ENCODE assay signal across 9 cellular contexts in genomic region chrX:147476008-147476407, GRCh38.
DNase-seq lines count a peak whose midpoint lies in the region; ATAC-seq, FAIRE-seq and TF ChIP-seq lines count a peak whose summit lies in the region.
"Had no signal": no experiment of that assay in that cellular context is flagged by ENCODE, and none has a peak within 500 bp of the region (broad histone marks: within the 10 kb centered on the region; RNA-seq: fewer than 3 reads in every experiment).

No MANE protein-coding gene starts in this region.

- no peak overlapping the region for H3K4me2 ChIP-seq in MM.1S (ENCODE audit: low read depth, low read length)

- no peak for FAIRE-seq in RCC 7860 (lab: Jason Lieb, UNC)

- peak; percentile 1 for DNase-seq in activated naive CD8-positive, alpha-beta T cell treated with anti-CD3 and anti-CD28 coated beads for 36 hours
- DNase-seq in activated naive CD8-positive, alpha-beta T cell treated with anti-CD3 and anti-CD28 coated beads, Interleukin-2, amount 50 U/mL, for 24 hours, result no peak
- DNase-seq in MM.1S (peak; percentile 22), cerebellar cortex (ENCODE audit: low spot score) (peak; percentile 1), type B pancreatic cell (ENCODE audit: extremely low spot score, unreplicated experiment) (no peak), NCI-H69 (lab: John Stamatoyannopoulos, UW) (no peak), RCC 7860 (ENCODE audit: low spot score) (no peak), posterior vena cava (ENCODE audit: low spot score) (no peak)

- no peaks in the 10 kb centered on the region for H3K9me3 ChIP-seq in MM.1S (replicated peaks; ENCODE audit: insufficient read depth, low read length)
- H3K9me3 ChIP-seq: neutrophil had no signal

- no peak overlapping the region for H3K27ac ChIP-seq in MM.1S (ENCODE audit: low read length)
- H3K27ac ChIP-seq: neutrophil had no signal

- no peak overlapping the region for H3K4me3 Mint-ChIP-seq in activated naive CD8-positive, alpha-beta T cell treated with anti-CD3 and anti-CD28 coated beads for 36 hours
- H3K4me3 Mint-ChIP-seq in activated naive CD8-positive, alpha-beta T cell treated with anti-CD3 and anti-CD28 coated beads, Interleukin-2, amount 50 U/mL, for 24 hours, result no peak overlapping the region
- H3K4me3 Mint-ChIP-seq in type B pancreatic cell, result no peak overlapping the region

- no peaks in the 10 kb centered on the region for H3K4me1 ChIP-seq in MM.1S (ENCODE audit: low read length)

- TF ChIP-seq CTCF in MM.1S (IDR thresholded peaks at IDR 0.05; ENCODE audit: low read length) (peak; percentile 36), type B pancreatic cell (conservative IDR thresholded peaks at IDR 0.05) (peak; percentile 55)

- no peak overlapping the region for H2AFZ ChIP-seq in MM.1S (ENCODE audit: low read length)

- no peak for ATAC-seq in activated naive CD8-positive, alpha-beta T cell treated with anti-CD3 and anti-CD28 coated beads, Interleukin-2, amount 50 U/mL, for 24 hours

- H3K27me3 ChIP-seq in MM.1S (replicated peaks; ENCODE audit: insufficient read depth, low read length), result no peaks in the 10 kb centered on the region
- H3K27me3 ChIP-seq: neutrophil had no signal

- H3F3A ChIP-seq in MM.1S (ENCODE audit: insufficient read depth, low read length), result no peaks in the 10 kb centered on the region

- H3K79me2 ChIP-seq in MM.1S (ENCODE audit: low read length), result no peaks in the 10 kb centered on the region

- intact Hi-C loops in posterior vena cava (cut with DNase I), result no loop called here

- H3K4me3 ChIP-seq in MM.1S (ENCODE audit: low read length), result no peak overlapping the region

- no peaks in the 10 kb centered on the region for H3K9me3 Mint-ChIP-seq in activated naive CD8-positive, alpha-beta T cell treated with anti-CD3 and anti-CD28 coated beads for 36 hours
- no peaks in the 10 kb centered on the region for H3K9me3 Mint-ChIP-seq in activated naive CD8-positive, alpha-beta T cell treated with anti-CD3 and anti-CD28 coated beads, Interleukin-2, amount 50 U/mL, for 24 hours
- H3K9me3 Mint-ChIP-seq in type B pancreatic cell, result no peaks in the 10 kb centered on the region

- no peak overlapping the region for H3K27ac Mint-ChIP-seq in activated naive CD8-positive, alpha-beta T cell treated with anti-CD3 and anti-CD28 coated beads for 36 hours
- H3K27ac Mint-ChIP-seq in activated naive CD8-positive, alpha-beta T cell treated with anti-CD3 and anti-CD28 coated beads, Interleukin-2, amount 50 U/mL, for 24 hours, result no peak overlapping the region
- no peak overlapping the region for H3K27ac Mint-ChIP-seq in type B pancreatic cell

- no peaks in the 10 kb centered on the region for H3K36me3 Mint-ChIP-seq in activated naive CD8-positive, alpha-beta T cell treated with anti-CD3 and anti-CD28 coated beads for 36 hours
- no peaks in the 10 kb centered on the region for H3K36me3 Mint-ChIP-seq in activated naive CD8-positive, alpha-beta T cell treated with anti-CD3 and anti-CD28 coated beads, Interleukin-2, amount 50 U/mL, for 24 hours (ENCODE audit: low read depth)
- H3K36me3 Mint-ChIP-seq in type B pancreatic cell, result no peaks in the 10 kb centered on the region

- no peaks in the 10 kb centered on the region for H3K36me3 ChIP-seq in MM.1S (replicated peaks; ENCODE audit: insufficient read depth, low read length)
- H3K36me3 ChIP-seq: neutrophil had no signal

- H3K4me1 Mint-ChIP-seq in activated naive CD8-positive, alpha-beta T cell treated with anti-CD3 and anti-CD28 coated beads for 36 hours, result no peaks in the 10 kb centered on the region
- H3K4me1 Mint-ChIP-seq in activated naive CD8-positive, alpha-beta T cell treated with anti-CD3 and anti-CD28 coated beads, Interleukin-2, amount 50 U/mL, for 24 hours, result no peaks in the 10 kb centered on the region
- H3K4me1 Mint-ChIP-seq in type B pancreatic cell (ENCODE audit: unreplicated experiment), result no peaks in the 10 kb centered on the region

- no peak overlapping the region for H3K9ac ChIP-seq in MM.1S (ENCODE audit: low read length)

- no peaks in the 10 kb centered on the region for H3K9me2 ChIP-seq in MM.1S (replicated peaks; ENCODE audit: insufficient read depth, low read length)

- H4K20me1 ChIP-seq in MM.1S (ENCODE audit: insufficient read depth, low read length), result no peaks in the 10 kb centered on the region

- H3K27me3 Mint-ChIP-seq in activated naive CD8-positive, alpha-beta T cell treated with anti-CD3 and anti-CD28 coated beads for 36 hours, result no peaks in the 10 kb centered on the region
- no peaks in the 10 kb centered on the region for H3K27me3 Mint-ChIP-seq in activated naive CD8-positive, alpha-beta T cell treated with anti-CD3 and anti-CD28 coated beads, Interleukin-2, amount 50 U/mL, for 24 hours
- no peaks in the 10 kb centered on the region for H3K27me3 Mint-ChIP-seq in type B pancreatic cell

Comparison
In these comparisons a context has a peak if more than half of its experiments do, and no peak if none do; other contexts are left out.
1. DNase-seq: peak in activated naive CD8-positive, alpha-beta T cell treated with anti-CD3 and anti-CD28 coated beads for 36 hours (single experiment), MM.1S (single experiment) and cerebellar cortex (single experiment); none in activated naive CD8-positive, alpha-beta T cell treated with anti-CD3 and anti-CD28 coated beads, Interleukin-2, amount 50 U/mL, for 24 hours (single experiment), type B pancreatic cell (single experiment), NCI-H69 (single experiment), RCC 7860 (single experiment) and posterior vena cava (single experiment).